In the genomic region with DNA sequence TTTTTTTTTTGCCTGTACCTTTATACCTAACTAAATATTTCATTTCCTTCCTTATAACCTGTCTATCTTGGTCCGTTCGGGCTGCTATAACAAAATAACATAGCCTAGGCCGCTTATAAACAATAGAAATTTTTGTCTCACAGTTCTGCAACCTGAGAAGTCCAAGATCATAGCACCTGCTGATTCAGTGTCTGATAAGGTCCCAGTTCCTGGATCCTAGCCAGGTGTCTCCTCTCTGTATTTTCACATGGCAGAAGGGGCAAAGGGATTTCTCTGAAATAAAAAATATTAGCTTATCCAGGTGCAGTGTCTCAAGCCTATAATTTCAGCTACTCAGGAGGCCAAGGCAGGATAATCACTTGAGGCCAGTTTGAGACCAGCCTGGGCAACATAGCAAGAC, we compare ENCODE assay signal across 22 cellular contexts.
"Had no signal": no experiment of that assay in that cellular context is flagged by ENCODE, and none has a peak within 500 bp of the region (broad histone marks: within the 10 kb centered on the region; RNA-seq: fewer than 3 reads in every experiment).

No MANE protein-coding gene starts in this region.

- H3K27ac Mint-ChIP-seq: activated naive CD4-positive, alpha-beta T cell treated with anti-CD3 and anti-CD28 coated beads for 36 hours; activated naive CD8-positive, alpha-beta T cell treated with anti-CD3 and anti-CD28 coated beads, Interleukin-2, amount 50 U/mL, for 24 hours; naive thymus-derived CD8-positive, alpha-beta T cell had no signal

- DNase-seq: activated CD4-positive, alpha-beta T cell treated with anti-CD3 and anti-CD28 coated beads, Interleukin-2, amount 50 U/mL, for 1 hour; activated CD4-positive, CD25-positive, alpha-beta regulatory T cell treated with anti-CD3 and anti-CD28 coated beads, Interleukin-2, amount 50 U/mL, for 72 hours; activated CD8-positive, alpha-beta memory T cell treated with anti-CD3 and anti-CD28 coated beads, Interleukin-2, amount 50 U/mL, for 4 hours; activated naive CD4-positive, alpha-beta T cell treated with anti-CD3 and anti-CD28 coated beads for 36 hours; activated naive CD8-positive, alpha-beta T cell treated with anti-CD3 and anti-CD28 coated beads, Interleukin-2, amount 50 U/mL, for 24 hours; activated T-cell treated with anti-CD3 and anti-CD28 coated beads, Interleukin-2, amount 50 U/mL, for 4 hours; anterior cingulate cortex; brain microvascular endothelial cell; colonic mucosa; foreskin keratinocyte; glutamatergic neuron; hippocampal formation; left colon; lower lobe of right lung; naive thymus-derived CD8-positive, alpha-beta T cell; ovary; psoas muscle; right cardiac atrium; stimulated activated CD4-positive, alpha-beta T cell treated with anti-CD3 and anti-CD28 coated beads, Interleukin-2, amount 100 ng/mL, for 24 hours; stimulated activated naive CD4-positive, alpha-beta T cell treated with Interleukin-2 at 50 U/mL for 16 hours; thyroid gland had no signal

- H3K4me1 ChIP-seq: colonic mucosa, foreskin keratinocyte, lower lobe of right lung, psoas muscle, thyroid gland had no signal

- H3K36me3 Mint-ChIP-seq: naive thymus-derived CD8-positive, alpha-beta T cell had no signal

- ATAC-seq: activated naive CD8-positive, alpha-beta T cell treated with anti-CD3 and anti-CD28 coated beads, Interleukin-2, amount 50 U/mL, for 24 hours; activated T-cell treated with anti-CD3 and anti-CD28 coated beads, Interleukin-2, amount 50 U/mL, for 4 hours; foreskin keratinocyte; left colon; lower lobe of right lung; naive thymus-derived CD8-positive, alpha-beta T cell; psoas muscle; right cardiac atrium had no signal

- H3K36me3 ChIP-seq: brain microvascular endothelial cell, colonic mucosa, lower lobe of right lung, ovary, thyroid gland had no signal

- H3K4me1 Mint-ChIP-seq: activated naive CD8-positive, alpha-beta T cell treated with anti-CD3 and anti-CD28 coated beads, Interleukin-2, amount 50 U/mL, for 24 hours; central memory CD8-positive, alpha-beta T cell; naive thymus-derived CD8-positive, alpha-beta T cell had no signal

- H3K27ac ChIP-seq: brain microvascular endothelial cell, colonic mucosa, foreskin keratinocyte, lower lobe of right lung, ovary, psoas muscle, thyroid gland had no signal

- H3K27me3 Mint-ChIP-seq: activated naive CD8-positive, alpha-beta T cell treated with anti-CD3 and anti-CD28 coated beads, Interleukin-2, amount 50 U/mL, for 24 hours; central memory CD8-positive, alpha-beta T cell; naive thymus-derived CD8-positive, alpha-beta T cell had no signal

- H3K4me3 ChIP-seq: colonic mucosa, lower lobe of right lung, ovary, psoas muscle, thyroid gland had no signal

- H3K4me3 Mint-ChIP-seq: activated naive CD4-positive, alpha-beta T cell treated with anti-CD3 and anti-CD28 coated beads for 36 hours; activated naive CD8-positive, alpha-beta T cell treated with anti-CD3 and anti-CD28 coated beads, Interleukin-2, amount 50 U/mL, for 24 hours; activated T-cell treated with anti-CD3 and anti-CD28 coated beads, Interleukin-2, amount 50 U/mL, for 4 hours; central memory CD8-positive, alpha-beta T cell; naive thymus-derived CD8-positive, alpha-beta T cell had no signal

- H3K27me3 ChIP-seq: brain microvascular endothelial cell, colonic mucosa, foreskin keratinocyte, ovary, thyroid gland had no signal

- H3K9me3 ChIP-seq: colonic mucosa, lower lobe of right lung, ovary, psoas muscle, thyroid gland had no signal
